8 cellular contexts compared by ENCODE assay signal in genomic region chr10:128268015-128268722, GRCh38.
DNase-seq lines count a peak whose midpoint lies in the region; ATAC-seq, FAIRE-seq and TF ChIP-seq lines count a peak whose summit lies in the region.

No MANE protein-coding gene starts in this region.

- H3K4me3 ChIP-seq in GM06990 (replicated peaks; ENCODE audit: low read depth, low read length), result no peak overlapping the region
- no peak overlapping the region for H3K4me3 ChIP-seq in kidney (ENCODE audit: low read length in 2 of 2)
- no peak overlapping the region for H3K4me3 ChIP-seq in esophagus squamous epithelium

- no peaks in the 10 kb centered on the region for H3K36me3 ChIP-seq in GM06990 (ENCODE audit: control insufficient read depth, insufficient read depth, low read length)
- no peaks in the 10 kb centered on the region for H3K36me3 ChIP-seq in kidney (ENCODE audit: control insufficient read depth in 1 of 2, insufficient read depth in 2 of 2, low read length in 2 of 2)
- H3K36me3 ChIP-seq in esophagus squamous epithelium, result no peaks in the 10 kb centered on the region

- no peak for TF ChIP-seq POLR2A in esophagus squamous epithelium (IDR thresholded peaks at IDR 0.05)

- H3K27me3 ChIP-seq in GM06990 (replicated peaks; ENCODE audit: control insufficient read depth, insufficient read depth, low read length) (no peaks in the 10 kb centered on the region), esophagus squamous epithelium (peaks cover 0 to 80% (median 2%) of the 10 kb centered on the region in 4 donors)

- 0 out of 2 replicates have a peak, but pooled peaks cover 4% of the 10 kb centered on the region for H3K27me3 Mint-ChIP-seq in WTC11 (ENCODE audit: low read depth)

- FAIRE-seq in kidney (lab: Jason Lieb, UNC), result no peak

- H3K27ac Mint-ChIP-seq in WTC11, result no peak overlapping the region

- no peak overlapping the region for H3K4me3 Mint-ChIP-seq in WTC11

- CTCF ChIA-PET in WTC11 (lab: Charles Lee), result interaction anchor here (0.6 to 2.1 kb wide), 51 partner anchors 8 to 1098 kb away, joined by 3 to 19 read pairs (median 4); no protein-coding TSS in a partner anchor

- WGBS in esophagus squamous epithelium, 2 donors, result 4 to 8% methylated on average over 10 to 12 of the region's 25 CpGs

- H3K4me1 ChIP-seq in kidney (ENCODE audit: control insufficient read depth in 1 of 2, insufficient read depth in 1 of 2, low read depth in 1 of 2, low read length in 2 of 2), result no peaks in the 10 kb centered on the region
- no peaks in the 10 kb centered on the region for H3K4me1 ChIP-seq in esophagus squamous epithelium

- no peak for DNase-seq in GM06990 (ENCODE audit: extremely low read depth, insufficient read length)
- DNase-seq in Kasumi-1 (lab: John Stamatoyannopoulos, UW), result peak; percentile 77 to 78
- peak; percentile 85 for DNase-seq in WTC11 (ENCODE audit: low spot score)
- DNase-seq in kidney, result no peak
- DNase-seq in esophagus squamous epithelium (lab: John Stamatoyannopoulos, UW), result no peak
- DNase-seq in SKM-1 (lab: John Stamatoyannopoulos, UW; ENCODE audit: unreplicated experiment), result no peak

- intact Hi-C loops in kidney (cut with DNase I) (no loop called here), esophagus squamous epithelium (cut with DNase I) (no loop called here)

- H3K9me3 Mint-ChIP-seq in WTC11, result no peaks in the 10 kb centered on the region

- H3K27ac ChIP-seq in kidney (ENCODE audit: low read depth in 2 of 2, low read length in 2 of 2) (no peak overlapping the region), esophagus squamous epithelium (no peak overlapping the region)

- H3K4me1 Mint-ChIP-seq in WTC11, result peaks cover 42% of the 10 kb centered on the region

- H3K9me3 ChIP-seq in kidney (ENCODE audit: control insufficient read depth in 1 of 2, low read length in 2 of 2) (no peaks in the 10 kb centered on the region), esophagus squamous epithelium (no peaks in the 10 kb centered on the region)

- POLR2A ChIA-PET in WTC11 (lab: Charles Lee), result no interaction called here

- H3K9ac ChIP-seq in kidney (ENCODE audit: low read length in 2 of 2), result no peak overlapping the region

- peak; percentile 48 for TF ChIP-seq CTCF in GM06990 (IDR thresholded peaks at IDR 0.05; ENCODE audit: insufficient read depth, low read length, poor library complexity, severe bottlenecking)
- peak; percentile 72 for TF ChIP-seq CTCF in WTC11 (IDR thresholded peaks at IDR 0.05)
- peak; percentile 34 for TF ChIP-seq CTCF in kidney (IDR thresholded peaks at IDR 0.05; ENCODE audit: borderline replicate concordance, extremely low read depth, insufficient read depth)
- TF ChIP-seq CTCF in esophagus squamous epithelium (IDR thresholded peaks at IDR 0.05), result peak in 1 of 6 experiments; percentile 15

- ATAC-seq in WTC11 (peak; percentile 92), GM21528 (IDR thresholded peaks at IDR 0.05; ENCODE audit: low FRiP score, unreplicated experiment) (no peak), GM21423 (IDR thresholded peaks at IDR 0.05; ENCODE audit: unreplicated experiment) (no peak)

- H3K36me3 Mint-ChIP-seq in WTC11, result no peaks in the 10 kb centered on the region

TF ChIP-seq in WTC11, 78 proteins besides CTCF, POLR2A, EP300 and RAD21:
- TF ChIP-seq ZNF671 (CRISPR knock-in tag; IDR thresholded peaks at IDR 0.05) (no peak), PRRX2 (CRISPR knock-in tag; IDR thresholded peaks at IDR 0.05) (peak; percentile 45; the same call in 1 of the 2 replicates), TP53 (CRISPR knock-in tag; IDR thresholded peaks at IDR 0.05) (no peak)

Comparison
In these comparisons a context has a peak if more than half of its experiments do, and no peak if none do; other contexts are left out.
1. DNase-seq: peak in Kasumi-1 (2 of 2) and WTC11 (single experiment); none in GM06990 (single experiment), kidney (single experiment), esophagus squamous epithelium (single experiment) and SKM-1 (single experiment).